In the genomic region with DNA sequence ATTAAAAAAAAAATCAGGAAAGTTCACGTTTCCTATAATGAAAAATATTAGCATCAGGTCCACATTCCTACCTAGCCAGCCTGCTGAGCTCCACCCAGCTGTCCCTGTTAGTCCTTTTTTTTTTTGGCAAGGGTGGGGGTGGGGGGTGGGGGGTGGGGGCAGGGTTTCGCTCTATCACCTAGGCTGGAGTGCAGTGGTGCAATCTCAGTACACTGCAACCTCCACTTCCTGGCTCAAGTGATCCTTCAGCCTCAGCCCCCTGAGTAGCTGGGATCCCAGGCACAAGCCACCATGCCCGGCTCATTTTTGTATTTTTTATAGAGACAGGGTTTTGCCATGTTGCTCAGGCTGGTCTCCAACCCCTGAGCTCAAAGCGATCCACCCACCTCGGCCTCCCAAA, we compare ENCODE assay signal across 17 cellular contexts. TPM values are rescaled to one million over a fixed set of nuclear protein-coding genes. Genes with fewer than 3 reads are reported as not detected.
DNase-seq lines count a peak whose midpoint lies in the region; ATAC-seq and TF ChIP-seq lines count a peak whose summit lies in the region.
"Had no signal": no experiment of that assay in that cellular context is flagged by ENCODE, and none has a peak within 500 bp of the region (broad histone marks: within the 10 kb centered on the region; RNA-seq: fewer than 3 reads in every experiment).

No MANE protein-coding gene starts in this region.

- H3K4me3 ChIP-seq in HUES64 (ENCODE audit: low read length) (no peak overlapping the region), left lung (no peak overlapping the region), upper lobe of right lung (no peak overlapping the region)
- H3K4me3 ChIP-seq: BLaER1, GM23248 had no signal

- peak; percentile 37 for ATAC-seq in left lung
- ATAC-seq in upper lobe of right lung: peak; percentile 55
- no peak for ATAC-seq in GM19328 (IDR thresholded peaks at IDR 0.05; ENCODE audit: unreplicated experiment)
- no peak for ATAC-seq in HG03432 (IDR thresholded peaks at IDR 0.05; ENCODE audit: unreplicated experiment)

- no peaks in the 10 kb centered on the region for H3K36me3 ChIP-seq in HUES64 (ENCODE audit: insufficient read depth, low read length)
- no peaks in the 10 kb centered on the region for H3K36me3 ChIP-seq in left lung
- H3K36me3 ChIP-seq in upper lobe of right lung: no peaks in the 10 kb centered on the region
- H3K36me3 ChIP-seq: BLaER1 had no signal

- H3K9ac ChIP-seq in HUES64 (ENCODE audit: low read depth, low read length): peak overlapping the region; percentile 27; the same call in 1 of the 2 replicates
- H3K9ac ChIP-seq: BLaER1 had no signal

- H3K9me3 ChIP-seq in HUES64 (ENCODE audit: insufficient read depth, low read depth, low read length) (peaks cover 9% of the 10 kb centered on the region), left lung (peaks cover 0 to 6% of the 10 kb centered on the region in 2 donors), upper lobe of right lung (no peaks in the 10 kb centered on the region)

- DNase-seq in NCI-H2171 treated with DMSO at 0.1 percent for 48 hours (lab: John Stamatoyannopoulos, UW) (peak; percentile 52), NCI-H2171 (lab: John Stamatoyannopoulos, UW) (no peak), left lung (no peak), upper lobe of right lung (no peak)
- DNase-seq: 8988T; CD4-positive, alpha-beta memory T cell; DMS53; DND-41; HCEC 1CT had no signal

- intact Hi-C loops in left lung (cut with DNase I) (no loop called here), upper lobe of right lung (cut with DNase I) (no loop called here)

- WGBS in HUES64: 90% methylated on average over 4 of the region's 5 CpGs

- TF ChIP-seq CTCF in left lung (IDR thresholded peaks at IDR 0.05): no peak
- no peak for TF ChIP-seq CTCF in upper lobe of right lung (IDR thresholded peaks at IDR 0.05)

- H3K27ac ChIP-seq in HUES64 (ENCODE audit: low read depth, low read length) (no peak overlapping the region), left lung (no peak overlapping the region), upper lobe of right lung (no peak overlapping the region)
- H3K27ac ChIP-seq: BLaER1 had no signal

- H3K27me3 ChIP-seq in HUES64 (ENCODE audit: insufficient read depth, low read length): no peaks in the 10 kb centered on the region
- H3K27me3 ChIP-seq in left lung: no peaks in the 10 kb centered on the region
- H3K27me3 ChIP-seq in upper lobe of right lung: peaks cover 6% of the 10 kb centered on the region
- H3K27me3 ChIP-seq: BLaER1 had no signal

- H3K4me1 ChIP-seq in HUES64 (ENCODE audit: insufficient read depth, low read length) (peaks cover 28% of the 10 kb centered on the region), left lung (no peaks in the 10 kb centered on the region), upper lobe of right lung (peaks cover 4% of the 10 kb centered on the region)

RNA-seq across cellular contexts. Expression of a gene that starts 7.5 kb away (rescaled TPM):
- polyA plus RNA-seq in HUES64 (2013, experiment 1 of 2): 5.2 TPM
- polyA plus RNA-seq in HUES64 (2013, experiment 2 of 2): 7.5 TPM
- total RNA-seq in left lung: 10 to 100 TPM; 12.9 to 26.1 TPM
- 17.7 TPM for total RNA-seq in upper lobe of right lung
- total RNA-seq: A673; CD4-positive, alpha-beta memory T cell had no signal
- polyA plus RNA-seq: CD14-positive monocyte; CD4-positive, alpha-beta memory T cell had no signal

RNA-seq across cellular contexts. Expression of a gene that starts 12.7 kb away (rescaled TPM):
- polyA plus RNA-seq in HUES64 (2013, experiment 1 of 2): 13.9 TPM
- 13.9 TPM for polyA plus RNA-seq in HUES64 (2013, experiment 2 of 2)
- total RNA-seq in left lung (10 to 100 TPM in 1 of 2 donors, 1 to 10 TPM in 1; 9.6 to 11.6 TPM), upper lobe of right lung (13.3 TPM)

RNA-seq across cellular contexts. Expression of a gene that starts 50.7 kb away (rescaled TPM):
- 3.8 TPM for polyA plus RNA-seq in HUES64 (2013, experiment 1 of 2)
- polyA plus RNA-seq in HUES64 (2013, experiment 2 of 2): 3.6 TPM
- 1 to 10 TPM; 2.4 to 2.9 TPM for total RNA-seq in left lung
- 1.6 TPM for total RNA-seq in upper lobe of right lung
- total RNA-seq: G401 had no signal
- polyA plus RNA-seq: CD14-positive monocyte; CD4-positive, alpha-beta memory T cell had no signal

Comparison
In these comparisons a context has a peak if more than half of its experiments do, and no peak if none do; other contexts are left out.
1. ATAC-seq: peak in left lung (single experiment) and upper lobe of right lung (single experiment); none in GM19328 (single experiment) and HG03432 (single experiment).